7 cellular contexts compared by ENCODE assay signal in the genomic region with DNA sequence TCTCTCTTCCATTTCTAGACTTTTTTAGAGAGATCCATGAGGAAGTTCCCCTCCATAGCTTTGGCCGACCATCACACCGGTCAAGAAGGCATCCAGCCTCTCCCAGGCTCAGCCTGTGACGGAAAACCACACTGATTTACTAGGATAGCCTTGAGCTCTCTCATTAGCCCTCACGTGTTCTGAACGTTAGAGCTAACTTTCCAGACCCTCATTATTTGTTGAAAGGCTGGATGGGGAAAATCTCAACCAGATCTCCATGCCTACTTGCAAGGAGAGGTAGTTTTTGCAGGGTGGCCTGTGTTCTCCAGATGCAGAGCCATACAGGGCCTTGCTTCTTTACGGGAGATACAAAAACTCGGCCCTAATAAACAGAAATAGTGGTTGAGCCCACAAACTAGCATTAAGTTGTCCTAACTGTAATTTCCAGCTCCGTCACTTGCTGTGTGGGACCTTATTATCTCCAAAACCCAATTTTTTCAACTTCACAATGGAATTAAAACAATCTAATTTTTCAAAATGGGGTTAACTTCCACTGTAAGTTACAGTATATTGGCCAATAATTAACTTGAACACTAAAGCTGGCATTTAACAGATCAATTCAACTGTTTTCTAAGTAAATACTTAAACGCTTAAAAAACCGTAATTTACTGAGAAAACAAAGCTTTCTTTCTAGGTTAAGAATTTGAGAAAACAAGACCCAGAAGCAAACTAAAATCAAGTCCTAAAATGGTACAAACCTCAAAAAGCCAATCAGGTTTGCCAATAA.
DNase-seq lines count a peak whose midpoint lies in the region; ATAC-seq and TF ChIP-seq lines count a peak whose summit lies in the region.

No MANE protein-coding gene starts in this region.

- H3K9ac ChIP-seq in stomach smooth muscle (ENCODE audit: low read length in 2 of 2): no peak overlapping the region

- H3K27me3 ChIP-seq in stomach smooth muscle (ENCODE audit: control insufficient read depth in 1 of 2, insufficient read depth in 2 of 2, low read length in 2 of 2): no peaks in the 10 kb centered on the region

- CTCF ChIA-PET in OCI-LY7 (lab: Charles Lee; ENCODE audit: unreplicated experiment): interaction anchor here (0.6 kb wide), 1 partner anchor 157 kb away, joined by 4 read pairs; no protein-coding TSS in a partner anchor

- H3K9me3 ChIP-seq in OCI-LY7 (ENCODE audit: low read length) (peaks cover 13% of the 10 kb centered on the region; the same call in 1 of the 2 replicates), stomach smooth muscle (ENCODE audit: control insufficient read depth in 2 of 2, low read length in 2 of 2) (no peaks in the 10 kb centered on the region)

- intact Hi-C loops in OCI-LY7 (cut with micrococcal nuclease; ENCODE audit: unreplicated experiment): loop anchor here (1.0 to 2.0 kb wide), 2 partner anchors 238 to 356 kb away; partner anchors contain the start of genes FANCM and FKBP3

- TF ChIP-seq CTCF in OCI-LY7 (conservative IDR thresholded peaks at IDR 0.05; ENCODE audit: low read length): no peak
- TF ChIP-seq CTCF in fibroblast of pulmonary artery (IDR thresholded peaks at IDR 0.05; ENCODE audit: low read length, missing control alignments): no peak

- peaks cover 21% of the 10 kb centered on the region for H3K4me1 ChIP-seq in OCI-LY7 (ENCODE audit: insufficient read depth, low read length, poor library complexity, severe bottlenecking)
- H3K4me1 ChIP-seq in stomach smooth muscle (ENCODE audit: control insufficient read depth, insufficient read depth, low read length): peaks cover 5% of the 10 kb centered on the region

- H3K27ac ChIP-seq in OCI-LY7 (ENCODE audit: low read depth, low read length, poor library complexity, severe bottlenecking) (peak overlapping the region; percentile 50), stomach smooth muscle (ENCODE audit: low read length) (peak overlapping the region; percentile 94)

- in situ Hi-C loops in G401 (cut with HindIII; ENCODE audit: low sequenced_read_pairs): no loop called here

- H3K79me2 ChIP-seq in OCI-LY7 (ENCODE audit: insufficient read depth, low read depth, low read length): no peaks in the 10 kb centered on the region

- H3K36me3 ChIP-seq in OCI-LY7 (ENCODE audit: insufficient read depth, low read length) (no peaks in the 10 kb centered on the region), stomach smooth muscle (ENCODE audit: control insufficient read depth in 2 of 2, insufficient read depth in 2 of 2, low read length in 2 of 2) (peaks cover 0 to 3% of the 10 kb centered on the region in 2 donors)

- TSS peak; percentile 84 for BruUV-seq in OCI-LY7 (replicated peaks; lab: Mats Ljungman, UMichigan)

- no peaks in the 10 kb centered on the region for H4K20me1 ChIP-seq in OCI-LY7 (ENCODE audit: insufficient read depth, low read length)

- H3K4me3 ChIP-seq in OCI-LY7 (ENCODE audit: low read depth, low read length, poor library complexity, severe bottlenecking) (peak overlapping the region; percentile 87), fibroblast of pulmonary artery (replicated peaks; ENCODE audit: low read depth, low read length) (peak overlapping the region; percentile 66), stomach smooth muscle (ENCODE audit: low read length in 2 of 2) (peak overlapping the region; percentile 2 to 54)

- peak overlapping the region; percentile 56 for H3K4me2 ChIP-seq in OCI-LY7 (ENCODE audit: low read length)

- POLR2A ChIA-PET in OCI-LY7 (lab: Charles Lee): interaction anchor here (0.6 to 1.7 kb wide), 18 partner anchors 10 to 739 kb away, joined by 3 to 17 read pairs (median 4); partner anchors contain the start of genes KLHL28 and TOGARAM1

- ATAC-seq in GM21723 (IDR thresholded peaks at IDR 0.05; ENCODE audit: unreplicated experiment): peak; percentile 2

- H2AFZ ChIP-seq in OCI-LY7 (ENCODE audit: low read length): peak overlapping the region; percentile 100

- DNase-seq in OCI-LY7 (ENCODE audit: low spot score) (no peak), fibroblast of pulmonary artery (ENCODE audit: low read depth) (no peak), DMS53 treated with DMSO at 0.1 percent for 48 hours (lab: John Stamatoyannopoulos, UW; ENCODE audit: unreplicated experiment) (no peak), G401 (ENCODE audit: low spot score) (no peak), HUDEP-2 (lab: John Stamatoyannopoulos, UW; ENCODE audit: unreplicated experiment in 76 of 76) (no peak)

- no peaks in the 10 kb centered on the region for H3K9me2 ChIP-seq in OCI-LY7 (ENCODE audit: insufficient read depth, low read length)

Comparison
In these comparisons a context has a peak if more than half of its experiments do, and no peak if none do; other contexts are left out.
1. H3K4me3 ChIP-seq: peak in every context shown above with its lines; median percentile 87 in OCI-LY7; 66 in fibroblast of pulmonary artery; 28 in stomach smooth muscle.